8 cellular contexts compared by ENCODE assay signal in genomic region chr3:158313344-158313927, GRCh38.
DNase-seq lines count a peak whose midpoint lies in the region; ATAC-seq and TF ChIP-seq lines count a peak whose summit lies in the region.

No MANE protein-coding gene starts in this region.

- peak; percentile 51 for ATAC-seq in GM19324 (IDR thresholded peaks at IDR 0.05; ENCODE audit: low FRiP score, unreplicated experiment)
- ATAC-seq in SK-N-SH treated with all-trans-retinoic acid at 6 μM for 48 hours: peak; percentile 85
- ATAC-seq in GM19328 (IDR thresholded peaks at IDR 0.05; ENCODE audit: unreplicated experiment): no peak

- H3K4me1 ChIP-seq in ascending aorta: no peaks in the 10 kb centered on the region

- intact Hi-C loops in ascending aorta (cut with DNase I): no loop called here

- H3K27ac ChIP-seq in ascending aorta: no peak overlapping the region

- H3K27me3 ChIP-seq in kidney epithelial cell (ENCODE audit: control insufficient read depth, insufficient read depth, low read length): no peaks in the 10 kb centered on the region
- no peaks in the 10 kb centered on the region for H3K27me3 ChIP-seq in ascending aorta

- H3K9me3 ChIP-seq in ascending aorta: no peaks in the 10 kb centered on the region

- H3K4me3 ChIP-seq in kidney epithelial cell (ENCODE audit: low read depth, low read length): no peak overlapping the region
- H3K4me3 ChIP-seq in ascending aorta: no peak overlapping the region

- peak; percentile 57 for TF ChIP-seq CTCF in kidney epithelial cell (IDR thresholded peaks at IDR 0.05; ENCODE audit: insufficient read depth, low read length, poor library complexity, severe bottlenecking)
- no peak for TF ChIP-seq CTCF in ascending aorta (IDR thresholded peaks at IDR 0.05)

- DNase-seq in COLO829 (ENCODE audit: low spot score) (peak; percentile 28), LoVo (ENCODE audit: low spot score) (peak; percentile 36), kidney epithelial cell (ENCODE audit: low read depth) (no peak), ascending aorta (ENCODE audit: low spot score in 2 of 2) (no peak), activated T-cell treated with anti-CD3 and anti-CD28 coated beads for 4 hours (no peak)

- no peaks in the 10 kb centered on the region for H3K36me3 ChIP-seq in kidney epithelial cell (ENCODE audit: control insufficient read depth, insufficient read depth, low read length)
- no peaks in the 10 kb centered on the region for H3K36me3 ChIP-seq in ascending aorta

TF ChIP-seq in SK-N-SH treated with all-trans-retinoic acid at 6 μM for 48 hours, 23 proteins besides CTCF, POLR2A, EP300 and RAD21:
- no peak for TF ChIP-seq ZNF70 (CRISPR knock-in tag; IDR thresholded peaks at IDR 0.05)
- TF ChIP-seq BACH2 (CRISPR knock-in tag; IDR thresholded peaks at IDR 0.05; ENCODE audit: borderline replicate concordance): no peak
- no peak for TF ChIP-seq CREB5 (CRISPR knock-in tag; IDR thresholded peaks at IDR 0.05; ENCODE audit: low read depth)
- TF ChIP-seq TOX (CRISPR knock-in tag; IDR thresholded peaks at IDR 0.05; ENCODE audit: borderline replicate concordance): no peak
- no peak for TF ChIP-seq TCF4 (CRISPR knock-in tag; IDR thresholded peaks at IDR 0.05; ENCODE audit: borderline replicate concordance)
- no peak for TF ChIP-seq ZC3H10 (CRISPR knock-in tag; IDR thresholded peaks at IDR 0.05)
- TF ChIP-seq ESRRG (CRISPR knock-in tag; IDR thresholded peaks at IDR 0.05): no peak
- no peak for TF ChIP-seq CSRNP3 (CRISPR knock-in tag; IDR thresholded peaks at IDR 0.05)
- no peak for TF ChIP-seq SNAI2 (CRISPR knock-in tag; IDR thresholded peaks at IDR 0.05)
- TF ChIP-seq ZFP3 (CRISPR knock-in tag; IDR thresholded peaks at IDR 0.05): no peak
- no peak for TF ChIP-seq POU6F1 (CRISPR knock-in tag; IDR thresholded peaks at IDR 0.05; ENCODE audit: borderline replicate concordance, low read depth)
- TF ChIP-seq CSDC2 (CRISPR knock-in tag; IDR thresholded peaks at IDR 0.05): no peak
- no peak for TF ChIP-seq RARB (CRISPR knock-in tag; IDR thresholded peaks at IDR 0.05)
- TF ChIP-seq TSHZ2 (CRISPR knock-in tag; IDR thresholded peaks at IDR 0.05): no peak
TF ChIP-seq in SK-N-SH treated with all-trans-retinoic acid at 6 μM for 48 hours: peak in this region for 0.

Comparison
In these comparisons a context has a peak if more than half of its experiments do, and no peak if none do; other contexts are left out.
1. DNase-seq: peak in COLO829 (single experiment) and LoVo (single experiment); none in kidney epithelial cell (single experiment), ascending aorta (0 of 2) and activated T-cell treated with anti-CD3 and anti-CD28 coated beads for 4 hours (single experiment).